In the genomic region with DNA sequence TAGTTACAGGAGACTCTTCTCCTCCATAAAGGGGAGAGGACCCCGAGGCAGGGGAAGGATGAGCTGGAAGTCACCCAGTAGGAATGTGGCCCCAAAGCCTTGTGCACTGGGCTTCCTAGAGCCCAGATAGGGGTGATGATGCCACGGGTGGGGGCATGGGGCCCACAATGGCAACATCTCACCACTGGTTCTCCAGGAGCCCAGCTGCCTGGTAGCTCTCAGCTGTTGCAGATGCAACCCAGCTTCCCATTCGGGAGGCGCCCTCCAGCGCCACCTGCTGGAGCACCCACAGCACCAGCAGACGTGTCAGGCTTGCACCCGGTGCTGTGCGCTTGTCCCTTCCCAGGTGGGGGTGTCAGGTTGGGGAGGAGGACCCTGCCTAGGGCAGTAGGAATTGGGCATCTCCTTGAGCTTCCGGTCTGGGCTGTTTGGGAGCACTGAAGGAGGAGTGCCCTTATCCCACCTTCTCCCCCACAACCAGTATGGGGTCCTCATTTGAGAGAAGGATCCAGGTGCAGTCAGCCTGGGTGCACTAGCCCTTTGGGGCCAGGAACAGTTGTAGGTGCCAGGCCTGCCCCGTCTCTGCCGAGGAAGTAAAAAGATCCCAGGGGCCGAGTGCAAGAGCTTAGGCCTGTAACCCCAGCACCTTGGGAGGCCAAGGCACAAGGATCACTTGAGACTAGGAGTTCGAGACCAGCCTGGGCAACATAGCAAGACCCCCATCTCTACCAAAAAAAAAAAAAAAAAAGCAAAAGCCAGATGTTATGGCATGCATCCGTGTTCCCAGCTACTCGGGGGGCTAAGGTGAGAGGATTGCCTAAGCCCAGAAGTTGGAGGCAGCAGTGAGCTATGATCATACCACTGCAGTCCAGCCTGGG, we compare ENCODE assay signal across 9 cellular contexts. TPM values are rescaled to one million over a fixed set of nuclear protein-coding genes. Genes with fewer than 3 reads are reported as not detected.
A peak's percentile ranks its signal among the peaks of the same experiment; 100 is the strongest.
DNase-seq lines count a peak whose midpoint lies in the region; ATAC-seq, FAIRE-seq and TF ChIP-seq lines count a peak whose summit lies in the region.
"Had no signal": no experiment of that assay in that cellular context is flagged by ENCODE, and none has a peak within 500 bp of the region (broad histone marks: within the 10 kb centered on the region; RNA-seq: fewer than 3 reads in every experiment).

No MANE protein-coding gene starts in this region.

- H3K9me1 ChIP-seq in keratinocyte (ENCODE audit: control insufficient read depth, extremely low read depth, insufficient read depth, low read length), result no peaks in the 10 kb centered on the region

- TF ChIP-seq CTCF in activated B cell treated with CpG ODN at 0.5 μM for 24 hours (IDR thresholded peaks at IDR 0.05) (peak; percentile 52), breast epithelium (IDR thresholded peaks at IDR 0.05) (peak in 2 of 3 donors; percentile 78), keratinocyte (optimal IDR thresholded peaks at IDR 0.05 in 1 of 3, IDR thresholded peaks at IDR 0.05 in 1 of 3, conservative IDR thresholded peaks at IDR 0.05 in 1 of 3; ENCODE audit: extremely low read depth in 1 of 3, insufficient read depth in 2 of 3, low read length in 3 of 3) (peak; percentile 90 to 97 (median 97))

- POLR2A ChIA-PET in activated B cell treated with CpG ODN at 0.5 μM for 24 hours (lab: Charles Lee), result interaction anchor here (0.6 to 3.0 kb wide), 8 partner anchors 28 to 148 kb away, joined by 3 to 14 read pairs (median 6); a partner anchor contains a TSS

- no peak overlapping the region for H2AFZ ChIP-seq in keratinocyte (ENCODE audit: control insufficient read depth, low read length)

- TF ChIP-seq POLR2A in breast epithelium (IDR thresholded peaks at IDR 0.05), result no peak

- no peaks in the 10 kb centered on the region for H3K27me3 ChIP-seq in breast epithelium
- H3K27me3 ChIP-seq in keratinocyte (ENCODE audit: control insufficient read depth, extremely low read depth, insufficient read depth, low read length), result no peaks in the 10 kb centered on the region
- H3K27me3 ChIP-seq: BLaER1 treated with 17β-estradiol and CSF1 and Interleukin-3, amounts not matched to agents 10 nM and 100 nM had no signal

- H3K27ac Mint-ChIP-seq in activated B cell treated with CpG ODN at 0.5 μM for 24 hours, result no peak overlapping the region

- H4K20me1 ChIP-seq in keratinocyte (ENCODE audit: control insufficient read depth, extremely low read depth, insufficient read depth, low read length), result no peaks in the 10 kb centered on the region

- H3K4me3 ChIP-seq in breast epithelium, result no peak overlapping the region
- H3K4me3 ChIP-seq in keratinocyte (ENCODE audit: control insufficient read depth in 2 of 3, extremely low read depth in 1 of 3, insufficient read depth in 2 of 3, low read depth in 1 of 3, low read length in 3 of 3), result no peak overlapping the region
- H3K4me3 ChIP-seq: BLaER1 treated with 17β-estradiol and CSF1 and Interleukin-3, amounts not matched to agents 10 nM and 100 nM had no signal

- peaks cover 39% of the 10 kb centered on the region for H3K36me3 Mint-ChIP-seq in activated B cell treated with CpG ODN at 0.5 μM for 24 hours (ENCODE audit: low read depth)

- H3K4me3 Mint-ChIP-seq in activated B cell treated with CpG ODN at 0.5 μM for 24 hours, result no peak overlapping the region

- ATAC-seq in activated B cell treated with CpG ODN at 0.5 μM for 24 hours (ENCODE audit: low read depth), result peak; percentile 82
- ATAC-seq in HG03097 (IDR thresholded peaks at IDR 0.05; ENCODE audit: low FRiP score, unreplicated experiment), result no peak

- CTCF ChIA-PET in activated B cell treated with CpG ODN at 0.5 μM for 24 hours (lab: Charles Lee), result interaction anchor here (0.6 to 3.3 kb wide), 25 partner anchors 8 to 250 kb away, joined by 3 to 43 read pairs (median 4); a partner anchor contains a TSS

- H3K9me3 ChIP-seq in breast epithelium (no peaks in the 10 kb centered on the region), keratinocyte (ENCODE audit: control insufficient read depth, low read depth, low read length) (no peaks in the 10 kb centered on the region)
- H3K9me3 ChIP-seq: BLaER1 treated with 17β-estradiol and CSF1 and Interleukin-3, amounts not matched to agents 10 nM and 100 nM had no signal

- H3K9ac ChIP-seq in keratinocyte (ENCODE audit: control insufficient read depth, extremely low read depth, insufficient read depth, low read length), result no peak overlapping the region
- H3K9ac ChIP-seq: BLaER1 treated with 17β-estradiol and CSF1 and Interleukin-3, amounts not matched to agents 10 nM and 100 nM had no signal

- FAIRE-seq in keratinocyte (lab: Jason Lieb, UNC), result peak; percentile 51

- H3K4me1 ChIP-seq in breast epithelium (no peaks in the 10 kb centered on the region), keratinocyte (ENCODE audit: control insufficient read depth, extremely low read depth, insufficient read depth, low read length) (no peaks in the 10 kb centered on the region)

- H3K36me3 ChIP-seq in breast epithelium (no peaks in the 10 kb centered on the region), keratinocyte (ENCODE audit: control insufficient read depth in 2 of 2, extremely low read depth in 1 of 2, insufficient read depth in 2 of 2, low read length in 2 of 2) (peaks cover 21 to 30% of the 10 kb centered on the region in 2 experiments)

- H3K27ac ChIP-seq in breast epithelium (no peak overlapping the region), keratinocyte (ENCODE audit: control insufficient read depth, insufficient read depth, low read length) (no peak overlapping the region)
- H3K27ac ChIP-seq: BLaER1 treated with 17β-estradiol and CSF1 and Interleukin-3, amounts not matched to agents 10 nM and 100 nM had no signal

- H3K27me3 Mint-ChIP-seq in activated B cell treated with CpG ODN at 0.5 μM for 24 hours, result no peaks in the 10 kb centered on the region

- intact Hi-C loops in activated B cell treated with CpG ODN at 0.5 μM for 24 hours (cut with micrococcal nuclease) (loop anchor here (1.0 kb wide), 5 partner anchors 27 to 156 kb away; a partner anchor contains a TSS), breast epithelium (cut with DNase I; ENCODE audit: low total_unique reads) (no loop called here)

- dilution Hi-C loops in keratinocyte (cut with MboI; ENCODE audit: extremely low pct_ligation_motif_present, low sequenced_read_pairs), result no loop called here

- no peaks in the 10 kb centered on the region for H3K9me3 Mint-ChIP-seq in activated B cell treated with CpG ODN at 0.5 μM for 24 hours

- H3K4me1 Mint-ChIP-seq in activated B cell treated with CpG ODN at 0.5 μM for 24 hours, result no peaks in the 10 kb centered on the region

- no peaks in the 10 kb centered on the region for H3K79me2 ChIP-seq in keratinocyte (ENCODE audit: control insufficient read depth, insufficient read depth, low read length)

- DNase-seq in NCI-H2029 (lab: John Stamatoyannopoulos, UW) (peak; percentile 45), NCI-H2029 treated with DMSO at 0.1 percent for 48 hours (lab: John Stamatoyannopoulos, UW) (no peak), NCI-H1092 (lab: John Stamatoyannopoulos, UW) (peak; percentile 58), activated B cell treated with CpG ODN at 0.5 μM for 24 hours (peak; percentile 60), breast epithelium (ENCODE audit: low spot score in 2 of 2) (peak; percentile 34 to 67), keratinocyte (ENCODE audit: low read depth, low spot score) (no peak)
- peak; percentile 82 for DNase-seq in stimulated activated CD4-positive, alpha-beta T cell treated with anti-CD3 and anti-CD28 coated beads, Interleukin-1b, Interleukin-23, amount 100 ng/mL, for 48 hours

- no peak overlapping the region for H3K4me2 ChIP-seq in keratinocyte (ENCODE audit: control insufficient read depth, extremely low read depth, insufficient read depth, low read depth, low read length)

RNA-seq across cellular contexts. Expression of a gene that starts 14.4 kb away (rescaled TPM):
- total RNA-seq in activated B cell treated with CpG ODN at 0.5 μM for 24 hours, result 28.7 and 29.8 TPM in 2 replicates
- 100 to 1,000 TPM; 102 to 119 (median 117) TPM for total RNA-seq in breast epithelium
- 49.5 to 94.6 TPM (median 60.0 TPM) in 3 replicates for polyA plus RNA-seq in keratinocyte
- 12.6 TPM for polyA plus RNA-seq in keratinocyte (2011; ENCODE audit: low read depth)
- polyA plus RNA-seq in keratinocyte (2011; cell fraction: cytosol; rRNA removed), result 67.8 and 106 TPM in 2 replicates
- 65.0 and 79.3 TPM in 2 replicates for polyA plus RNA-seq in keratinocyte (2011; cell fraction: nucleus; rRNA removed)
- 50.5 and 67.6 TPM in 2 replicates for polyA plus RNA-seq in keratinocyte (2012; ENCODE audit: low replicate concordance)
- 47.8 to 94.3 TPM (median 65.9 TPM) in 3 replicates for polyA minus RNA-seq in keratinocyte
- polyA minus RNA-seq in keratinocyte (2011; cell fraction: cytosol; rRNA and poly(A)+ RNA removed), result 165 TPM
- 33.9 and 34.9 TPM in 2 replicates for polyA minus RNA-seq in keratinocyte (2011; cell fraction: nucleus; rRNA and poly(A)+ RNA removed)

RNA-seq across cellular contexts. Expression of a gene that starts 28.4 kb away (rescaled TPM):
- total RNA-seq in activated B cell treated with CpG ODN at 0.5 μM for 24 hours (177 and 179 TPM in 2 replicates), breast epithelium (100 to 1,000 TPM in 1 of 3 donors, 10 to 100 TPM in 2; 78.1 to 132 (median 99.7) TPM)
- 130 to 213 TPM (median 148 TPM) in 3 replicates for polyA plus RNA-seq in keratinocyte
- 29.4 TPM for polyA plus RNA-seq in keratinocyte (2011; ENCODE audit: low read depth)
- 124 and 190 TPM in 2 replicates for polyA plus RNA-seq in keratinocyte (2011; cell fraction: cytosol; rRNA removed)
- 291 and 376 TPM in 2 replicates for polyA plus RNA-seq in keratinocyte (2011; cell fraction: nucleus; rRNA removed)
- polyA plus RNA-seq in keratinocyte (2012; ENCODE audit: low replicate concordance), result 69.0 and 193 TPM in 2 replicates
- polyA minus RNA-seq in keratinocyte, result 404 to 958 TPM (median 529 TPM) in 3 replicates
- 337 TPM for polyA minus RNA-seq in keratinocyte (2011; cell fraction: cytosol; rRNA and poly(A)+ RNA removed)
- 295 and 307 TPM in 2 replicates for polyA minus RNA-seq in keratinocyte (2011; cell fraction: nucleus; rRNA and poly(A)+ RNA removed)

RNA-seq across cellular contexts. Expression of a gene that starts 32.7 kb away (rescaled TPM):
- 18.6 and 20.3 TPM in 2 replicates for total RNA-seq in activated B cell treated with CpG ODN at 0.5 μM for 24 hours
- 10 to 100 TPM; 26.6 to 40.5 (median 29.8) TPM for total RNA-seq in breast epithelium
- 6.4 to 17.1 TPM (median 13.6 TPM) in 3 replicates for polyA plus RNA-seq in keratinocyte
- polyA plus RNA-seq in keratinocyte (2011; ENCODE audit: low read depth), result 2.7 TPM
- polyA plus RNA-seq in keratinocyte (2011; cell fraction: cytosol; rRNA removed), result 5.9 and 12.0 TPM in 2 replicates
- 5.1 and 5.3 TPM in 2 replicates for polyA plus RNA-seq in keratinocyte (2011; cell fraction: nucleus; rRNA removed)
- 4.7 and 19.3 TPM in 2 replicates for polyA plus RNA-seq in keratinocyte (2012; ENCODE audit: low replicate concordance)
- polyA minus RNA-seq in keratinocyte, result 1.5 to 2.7 TPM (median 2.0 TPM) in 3 replicates
- 4.2 TPM for polyA minus RNA-seq in keratinocyte (2011; cell fraction: cytosol; rRNA and poly(A)+ RNA removed)
- 2.3 and 2.9 TPM in 2 replicates for polyA minus RNA-seq in keratinocyte (2011; cell fraction: nucleus; rRNA and poly(A)+ RNA removed)

RNA-seq across cellular contexts. Expression of a gene that starts 36.7 kb away (rescaled TPM):
- total RNA-seq in activated B cell treated with CpG ODN at 0.5 μM for 24 hours (0.11 and 0.54 TPM in 2 replicates), breast epithelium (1 to 10 TPM; 2.9 to 3.9 (median 3.5) TPM)
- polyA plus RNA-seq in keratinocyte, result not detected in 3 replicates
- polyA plus RNA-seq in keratinocyte (2011; ENCODE audit: low read depth), result not detected
- polyA plus RNA-seq in keratinocyte (2011; cell fraction: cytosol; rRNA removed), result not detected in 2 replicates
- polyA plus RNA-seq in keratinocyte (2011; cell fraction: nucleus; rRNA removed), result 0.04 and 0.14 TPM in 2 replicates
- polyA plus RNA-seq in keratinocyte (2012; ENCODE audit: low replicate concordance), result 0.10 and 0.38 TPM in 2 replicates
- polyA minus RNA-seq in keratinocyte, result not detected in 3 replicates
- not detected for polyA minus RNA-seq in keratinocyte (2011; cell fraction: cytosol; rRNA and poly(A)+ RNA removed)
- not detected in 2 replicates for polyA minus RNA-seq in keratinocyte (2011; cell fraction: nucleus; rRNA and poly(A)+ RNA removed)

RNA-seq across cellular contexts. Expression of a gene that starts 42.3 kb away (rescaled TPM):
- total RNA-seq in activated B cell treated with CpG ODN at 0.5 μM for 24 hours (172 and 187 TPM in 2 replicates), breast epithelium (10 to 100 TPM; 49.3 to 61.9 (median 60.0) TPM)
- polyA plus RNA-seq in keratinocyte, result 48.5 to 82.3 TPM (median 59.0 TPM) in 3 replicates
- 43.0 TPM for polyA plus RNA-seq in keratinocyte (2011; ENCODE audit: low read depth)
- polyA plus RNA-seq in keratinocyte (2011; cell fraction: cytosol; rRNA removed), result 56.3 and 78.7 TPM in 2 replicates
- polyA plus RNA-seq in keratinocyte (2011; cell fraction: nucleus; rRNA removed), result 42.7 and 43.6 TPM in 2 replicates
- 63.9 and 156 TPM in 2 replicates for polyA plus RNA-seq in keratinocyte (2012; ENCODE audit: low replicate concordance)
- 139 to 296 TPM (median 165 TPM) in 3 replicates for polyA minus RNA-seq in keratinocyte
- polyA minus RNA-seq in keratinocyte (2011; cell fraction: cytosol; rRNA and poly(A)+ RNA removed), result 198 TPM
- polyA minus RNA-seq in keratinocyte (2011; cell fraction: nucleus; rRNA and poly(A)+ RNA removed), result 32.3 and 42.1 TPM in 2 replicates

Comparison
In these comparisons a context has a peak if more than half of its experiments do, and no peak if none do; other contexts are left out.
1. DNase-seq: peak in NCI-H2029 (single experiment), NCI-H1092 (single experiment), activated B cell treated with CpG ODN at 0.5 μM for 24 hours (single experiment), breast epithelium (2 of 2) and stimulated activated CD4-positive, alpha-beta T cell treated with anti-CD3 and anti-CD28 coated beads, Interleukin-1b, Interleukin-23, amount 100 ng/mL, for 48 hours (single experiment); none in NCI-H2029 treated with DMSO at 0.1 percent for 48 hours (single experiment) and keratinocyte (single experiment).
2. Peak in every context shown above with its lines, with median percentiles within 50 percentile points of each other: CTCF ChIP-seq.